ENCODE assay signal across 3 cellular contexts in the genomic region with DNA sequence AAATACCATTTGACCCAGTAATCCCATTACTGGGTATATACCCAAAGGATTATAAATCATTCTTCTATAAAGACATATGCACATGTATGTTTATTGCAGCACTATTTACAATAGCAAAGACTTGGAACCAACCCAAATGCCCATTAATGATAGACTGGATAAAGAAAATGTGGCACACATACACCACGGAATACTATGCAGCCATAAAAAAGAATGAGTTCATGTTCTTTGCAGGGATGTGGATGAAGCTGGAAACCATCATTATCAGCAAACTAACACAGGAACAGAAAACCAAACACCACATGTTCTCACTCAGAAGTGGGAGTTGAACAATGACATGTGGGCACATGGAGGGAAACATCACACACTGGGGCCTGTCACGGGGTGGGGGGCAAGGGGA. TPM values are rescaled to one million over a fixed set of nuclear protein-coding genes. Genes with fewer than 3 reads are reported as not detected.
A peak's percentile ranks its signal among the peaks of the same experiment; 100 is the strongest.
DNase-seq lines count a peak whose midpoint lies in the region; ATAC-seq, FAIRE-seq and TF ChIP-seq lines count a peak whose summit lies in the region.
"Not testable (repeated sequence)": the region's sequence is repeated elsewhere in the genome, so short reads cannot be mapped to it uniquely, and the experiment has no call there.
"Had no signal": no experiment of that assay in that cellular context is flagged by ENCODE, and none has a peak within 500 bp of the region (broad histone marks: within the 10 kb centered on the region; RNA-seq: fewer than 3 reads in every experiment).

No MANE protein-coding gene starts in this region.

- not testable (repeated sequence) for BruUV-seq in K562 (replicated peaks; lab: Mats Ljungman, UMichigan)

- in situ Hi-C loops in K562 (cut with MboI), result not testable (repeated sequence)

- H3K9me3 ChIP-seq in HEK293 (ENCODE audit: control insufficient read depth, insufficient read depth, low read depth, low read length); K562 (replicated peaks; ENCODE audit: control insufficient read depth, insufficient read depth, low read depth, low read length): not testable (repeated sequence)

- H3K4me3 ChIP-seq in HEK293 (ENCODE audit: low read depth, low read length); K562: not testable (repeated sequence)

- not testable (repeated sequence) for H3K79me2 ChIP-seq in K562 (ENCODE audit: control insufficient read depth, insufficient read depth, low read length)

- FAIRE-seq in K562 (lab: Jason Lieb, UNC), result not testable (repeated sequence)

- TF ChIP-seq CTCF in HEK293 (tag by site-specific recombination; IDR thresholded peaks at IDR 0.05); K562 (IDR thresholded peaks at IDR 0.05 in 2 of 3, conservative IDR thresholded peaks at IDR 0.05 in 1 of 3; ENCODE audit: insufficient read depth in 2 of 3, low read depth in 1 of 3, low read length in 3 of 3): not testable (repeated sequence)

- intact Hi-C loops in K562 (cut with micrococcal nuclease), result not testable (repeated sequence)

- no CpG with 5 or more reads among the region's 2 CpGs for WGBS in K562 (ENCODE audit: insufficient coverage, low coverage, missing lambda C conversion rate)

- POLR2A ChIA-PET in HEK293 (lab: Yijun Ruan, JAX); K562 (lab: Yijun Ruan, JAX): not testable (repeated sequence)

- H2AFZ ChIP-seq in K562 (ENCODE audit: low read depth, low read length), result not testable (repeated sequence)

- DNase-seq in K562 (ENCODE audit: extremely low read depth in 1 of 4, low spot score in 3 of 4), result not testable (repeated sequence)

- not testable (repeated sequence) for TF ChIP-seq POLR2A in K562 (conservative IDR thresholded peaks at IDR 0.05)

- not testable (repeated sequence) for H3K27ac ChIP-seq in HEK293 (ENCODE audit: extremely low read depth, low read depth, low read length); K562 (ENCODE audit: extremely low read depth, low read depth, low read length)

- not testable (repeated sequence) for H3K27me3 ChIP-seq in K562 (ENCODE audit: control insufficient read depth in 2 of 2, insufficient read depth in 2 of 2, low read length in 2 of 2)

- H3K9me1 ChIP-seq in K562 (ENCODE audit: control insufficient read depth, insufficient read depth, low read length), result not testable (repeated sequence)

- TF ChIP-seq RAD21 in K562 (CRISPR knock-in tag; conservative IDR thresholded peaks at IDR 0.05 in 1 of 2, IDR thresholded peaks at IDR 0.05 in 1 of 2), result not testable (repeated sequence)

- CTCF ChIA-PET in HEK293 (lab: Yijun Ruan, JAX); K562 (lab: Yijun Ruan, JAX; ENCODE audit: low intra/inter-chr PET ratio): not testable (repeated sequence)

- ATAC-seq in K562, result not testable (repeated sequence)

- H3K4me1 ChIP-seq in HEK293 (ENCODE audit: control insufficient read depth, insufficient read depth, low read length); K562 (replicated peaks in 1 of 2; ENCODE audit: control insufficient read depth in 2 of 2, insufficient read depth in 2 of 2, low read length in 2 of 2): not testable (repeated sequence)

- not testable (repeated sequence) for H4K20me1 ChIP-seq in K562 (replicated peaks; ENCODE audit: control insufficient read depth, insufficient read depth, low read length)

- H3K36me3 ChIP-seq in HEK293 (ENCODE audit: control insufficient read depth in 2 of 2, insufficient read depth in 1 of 2, low read length in 2 of 2); K562 (ENCODE audit: control insufficient read depth, insufficient read depth, low read length): not testable (repeated sequence)

- H3K4me2 ChIP-seq in K562 (ENCODE audit: insufficient read depth, low read length), result not testable (repeated sequence)

- not testable (repeated sequence) for TF ChIP-seq EP300 in K562 (IDR thresholded peaks at IDR 0.05; ENCODE audit: low read length)

- not testable (repeated sequence) for H3K9ac ChIP-seq in K562 (ENCODE audit: insufficient read depth in 1 of 2, low read depth in 2 of 2, low read length in 2 of 2)

TF ChIP-seq in HEK293, 187 proteins besides CTCF, POLR2A, EP300 and RAD21:
- peak; percentile 76 for TF ChIP-seq ZNF146 (tag by site-specific recombination; IDR thresholded peaks at IDR 0.05)

TF ChIP-seq in K562, 482 proteins besides CTCF, POLR2A, EP300 and RAD21:
- peak; percentile 59 for TF ChIP-seq ZNF146 (CRISPR knock-in tag; IDR thresholded peaks at IDR 0.05; ENCODE audit: unreplicated experiment)
TF ChIP-seq in K562: peak in this region for 1; not testable (repeated sequence) for 481.

RNA-seq across cellular contexts. Expression of a gene that starts 7.4 kb away (rescaled TPM):
- total RNA-seq in K562 (2011; cell fraction: chromatin; rRNA removed; ENCODE audit: low replicate concordance), result 6.2 and 11.2 TPM in 2 replicates
- total RNA-seq in K562 (2011; cell fraction: nucleolus; rRNA removed), result 9.0 and 9.3 TPM in 2 replicates
- total RNA-seq in K562 (2011; cell fraction: nucleoplasm; rRNA removed), result 5.9 and 7.6 TPM in 2 replicates
- total RNA-seq in K562 (2014; rRNA removed), result 5.1 and 5.3 TPM in 2 replicates
- total RNA-seq in K562 (2014; rRNA removed; fragmentation: Illumina TruSeq; extraction: Trizol), result 3.0 and 3.5 TPM in 2 replicates
- 5.3 and 5.6 TPM in 2 replicates for total RNA-seq in K562 (2015; rRNA removed; fragmentation: Illumina TruSeq; extraction: Trizol)
- total RNA-seq in K562 (2021), result 8.6 and 9.6 TPM in 2 replicates
- 2.8 and 2.9 TPM in 2 replicates for polyA plus RNA-seq in K562 (2011; rRNA removed)
- 2.2 and 5.4 TPM in 2 replicates for polyA plus RNA-seq in K562 (2011; cell fraction: cytosol; rRNA removed)
- 3.7 and 10.4 TPM in 2 replicates for polyA plus RNA-seq in K562 (2011; cell fraction: nucleus; rRNA removed)
- polyA plus RNA-seq in K562 (2012), result 7.6 and 12.5 TPM in 2 replicates
- polyA plus RNA-seq in K562 (2014; fragmentation: Illumina TruSeq; extraction: Trizol), result 6.8 and 7.6 TPM in 2 replicates
- polyA plus RNA-seq in K562 (2014; fragmentation: Nextera tagmentation; extraction: Ambion mirVana), result under 1 TPM; 0.01 TPM
- 5.4 and 6.4 TPM in 2 replicates for polyA plus RNA-seq in K562 (2014; rRNA removed)
- 2.6 and 5.0 TPM in 2 replicates for polyA minus RNA-seq in K562 (2011; rRNA and poly(A)+ RNA removed)
- 4.6 and 5.0 TPM in 2 replicates for polyA minus RNA-seq in K562 (2011; cell fraction: cytosol; rRNA and poly(A)+ RNA removed)
- polyA minus RNA-seq in K562 (2011; cell fraction: nucleus; rRNA and poly(A)+ RNA removed), result 2.0 and 3.0 TPM in 2 replicates
- polyA plus RNA-seq: CD8-positive, alpha-beta memory T cell had no signal
